15 cellular contexts compared by ENCODE assay signal in genomic region chr11:2913029-2913431, GRCh38. TPM values are rescaled to one million over a fixed set of nuclear protein-coding genes. Genes with fewer than 3 reads are reported as not detected.
DNase-seq lines count a peak whose midpoint lies in the region; ATAC-seq and TF ChIP-seq lines count a peak whose summit lies in the region.
"Had no signal": no experiment of that assay in that cellular context is flagged by ENCODE, and none has a peak within 500 bp of the region (broad histone marks: within the 10 kb centered on the region; RNA-seq: fewer than 3 reads in every experiment).

No MANE protein-coding gene starts in this region.

- H2AFZ ChIP-seq in mammary epithelial cell (ENCODE audit: low read depth, low read length): no peak overlapping the region

- intact Hi-C loops in mammary epithelial cell (cut with micrococcal nuclease) (no loop called here), left lung (cut with DNase I) (no loop called here), vagina (cut with DNase I) (no loop called here)

- H3K9me3 Mint-ChIP-seq in stimulated activated naive CD8-positive, alpha-beta T cell treated with anti-CD3 and anti-CD28 coated beads, Interleukin-15, amount 100 ng/mL, for 72 hours: no peaks in the 10 kb centered on the region
- H3K9me3 Mint-ChIP-seq in natural killer cell treated with Interleukin-12 subunit alpha and Interleukin-12 subunit beta and Interleukin-15 and Interleukin-18, amount 100 ng/mL, for 72 hours: no peaks in the 10 kb centered on the region
- H3K9me3 Mint-ChIP-seq: naive thymus-derived CD8-positive, alpha-beta T cell had no signal

- H3K4me1 ChIP-seq in mammary epithelial cell (ENCODE audit: insufficient read depth, low read length): peaks cover 37% of the 10 kb centered on the region
- peaks cover 9 to 11% of the 10 kb centered on the region in 2 donors for H3K4me1 ChIP-seq in left lung
- H3K4me1 ChIP-seq in vagina: peaks cover 42% of the 10 kb centered on the region

- dilution Hi-C loops in mammary epithelial cell (cut with HindIII; ENCODE audit: low sequenced_read_pairs): no loop called here

- CTCF ChIA-PET in mammary epithelial cell (lab: Charles Lee; ENCODE audit: low non-redundant PET): no interaction called here

- peaks cover 23% of the 10 kb centered on the region for H3K4me1 Mint-ChIP-seq in stimulated activated naive CD8-positive, alpha-beta T cell treated with anti-CD3 and anti-CD28 coated beads, Interleukin-15, amount 100 ng/mL, for 72 hours
- peaks cover 0 to 11% of the 10 kb centered on the region in 2 donors for H3K4me1 Mint-ChIP-seq in natural killer cell treated with Interleukin-12 subunit alpha and Interleukin-12 subunit beta and Interleukin-15 and Interleukin-18, amount 100 ng/mL, for 72 hours (ENCODE audit: low read depth in 2 of 2)

- H3K9me3 ChIP-seq in mammary epithelial cell (replicated peaks; ENCODE audit: insufficient read depth, low read length) (no peaks in the 10 kb centered on the region), left lung (no peaks in the 10 kb centered on the region), vagina (no peaks in the 10 kb centered on the region)
- H3K9me3 ChIP-seq: heart right ventricle, thoracic aorta had no signal

- H3K4me3 ChIP-seq in mammary epithelial cell (replicated peaks in 1 of 3; ENCODE audit: insufficient read depth in 1 of 3, low read depth in 2 of 3, low read length in 3 of 3) (peak overlapping the region in 1 of 3 experiments; percentile 7), left lung (no peak overlapping the region), vagina (no peak overlapping the region)
- H3K4me3 ChIP-seq: heart right ventricle, thoracic aorta had no signal

- TF ChIP-seq POLR2A in vagina (IDR thresholded peaks at IDR 0.05): no peak

- H3K9ac ChIP-seq in mammary epithelial cell (ENCODE audit: insufficient read depth, low read length): no peak overlapping the region

- H3K27ac ChIP-seq in mammary epithelial cell (ENCODE audit: insufficient read depth, low read depth, low read length) (no peak overlapping the region), left lung (peak overlapping the region; percentile 28 to 55), vagina (peak overlapping the region; percentile 18)
- H3K27ac ChIP-seq: thoracic aorta had no signal

- no peaks in the 10 kb centered on the region for H3K27me3 ChIP-seq in mammary epithelial cell (ENCODE audit: insufficient read depth, low read length)
- H3K27me3 ChIP-seq in left lung: peaks cover 0 to 13% of the 10 kb centered on the region in 2 donors
- no peaks in the 10 kb centered on the region for H3K27me3 ChIP-seq in vagina

- H3K27ac Mint-ChIP-seq in stimulated activated naive CD8-positive, alpha-beta T cell treated with anti-CD3 and anti-CD28 coated beads, Interleukin-15, amount 100 ng/mL, for 72 hours: peak overlapping the region in 1 of 2 donors; percentile 72
- H3K27ac Mint-ChIP-seq in natural killer cell treated with Interleukin-12 subunit alpha and Interleukin-12 subunit beta and Interleukin-15 and Interleukin-18, amount 100 ng/mL, for 72 hours: no peak overlapping the region

- DNase-seq in stimulated activated naive CD8-positive, alpha-beta T cell treated with anti-CD3 and anti-CD28 coated beads, Interleukin-15, amount 100 ng/mL, for 72 hours: no peak
- no peak for DNase-seq in stimulated activated naive CD8-positive, alpha-beta T cell treated with anti-CD3 and anti-CD28 coated beads, Interleukin-15, Interleukin-2, amounts not matched to agents 100 U/mL and 50 U/mL, for 24 hours
- DNase-seq in mammary epithelial cell (no peak), left lung (no peak), vagina (ENCODE audit: extremely low spot score in 2 of 2) (no peak), left lobe of liver (ENCODE audit: low spot score) (no peak)
- no peak for DNase-seq in natural killer cell treated with Interleukin-12 subunit alpha and Interleukin-12 subunit beta and Interleukin-15 and Interleukin-18, amount 100 ng/mL, for 72 hours (ENCODE audit: low spot score)
- DNase-seq: central memory CD4-positive, alpha-beta T cell; heart right ventricle; KG1; naive thymus-derived CD8-positive, alpha-beta T cell; NCI-H446 treated with DMSO at 0.1 percent for 48 hours; stimulated activated CD4-positive, alpha-beta T cell treated with anti-CD3 and anti-CD28 coated beads, Interleukin-2, amount 100 ng/mL, for 24 hours had no signal

- peak; percentile 8 for ATAC-seq in stimulated activated naive CD8-positive, alpha-beta T cell treated with anti-CD3 and anti-CD28 coated beads, Interleukin-15, amount 100 ng/mL, for 72 hours
- no peak for ATAC-seq in stimulated activated naive CD8-positive, alpha-beta T cell treated with anti-CD3 and anti-CD28 coated beads, Interleukin-15, Interleukin-2, amounts not matched to agents 100 U/mL and 50 U/mL, for 24 hours
- ATAC-seq in left lung (peak; percentile 20), HG03460 (IDR thresholded peaks at IDR 0.05; ENCODE audit: unreplicated experiment) (no peak), left lobe of liver (no peak)
- ATAC-seq in natural killer cell treated with Interleukin-12 subunit alpha and Interleukin-12 subunit beta and Interleukin-15 and Interleukin-18, amount 100 ng/mL, for 72 hours: no peak

- no peak overlapping the region for H3K4me3 Mint-ChIP-seq in stimulated activated naive CD8-positive, alpha-beta T cell treated with anti-CD3 and anti-CD28 coated beads, Interleukin-15, amount 100 ng/mL, for 72 hours
- no peak overlapping the region for H3K4me3 Mint-ChIP-seq in natural killer cell treated with Interleukin-12 subunit alpha and Interleukin-12 subunit beta and Interleukin-15 and Interleukin-18, amount 100 ng/mL, for 72 hours

- peak overlapping the region; percentile 70 for H3K4me2 ChIP-seq in mammary epithelial cell (ENCODE audit: insufficient read depth, low read depth, low read length)

- 51% methylated on average over 10 of the region's 12 CpGs for WGBS in mammary epithelial cell (ENCODE audit: low coverage, missing lambda C conversion rate)

- H3K36me3 Mint-ChIP-seq in natural killer cell treated with Interleukin-12 subunit alpha and Interleukin-12 subunit beta and Interleukin-15 and Interleukin-18, amount 100 ng/mL, for 72 hours: no peaks in the 10 kb centered on the region
- H3K36me3 Mint-ChIP-seq: naive thymus-derived CD8-positive, alpha-beta T cell had no signal

- H3K27me3 Mint-ChIP-seq in stimulated activated naive CD8-positive, alpha-beta T cell treated with anti-CD3 and anti-CD28 coated beads, Interleukin-15, amount 100 ng/mL, for 72 hours: peaks cover 15% of the 10 kb centered on the region
- H3K27me3 Mint-ChIP-seq in natural killer cell treated with Interleukin-12 subunit alpha and Interleukin-12 subunit beta and Interleukin-15 and Interleukin-18, amount 100 ng/mL, for 72 hours: no peaks in the 10 kb centered on the region
- H3K27me3 Mint-ChIP-seq: naive thymus-derived CD8-positive, alpha-beta T cell had no signal

- TF ChIP-seq CTCF in mammary epithelial cell (conservative IDR thresholded peaks at IDR 0.05 in 1 of 2, IDR thresholded peaks at IDR 0.05 in 1 of 2; ENCODE audit: extremely low read depth in 1 of 2, insufficient read depth in 1 of 2, low read depth in 1 of 2, low read length in 2 of 2) (no peak), left lung (IDR thresholded peaks at IDR 0.05) (no peak), vagina (IDR thresholded peaks at IDR 0.05) (no peak)

- H3K36me3 ChIP-seq in mammary epithelial cell (ENCODE audit: insufficient read depth, low read length) (no peaks in the 10 kb centered on the region), left lung (no peaks in the 10 kb centered on the region), vagina (no peaks in the 10 kb centered on the region)
- H3K36me3 ChIP-seq: heart right ventricle, thoracic aorta had no signal

- in situ Hi-C loops in mammary epithelial cell (cut with MboI; ENCODE audit: low sequenced_read_pairs in 2 of 2): no loop called here

- BruUV-seq in mammary epithelial cell (replicated peaks; lab: Mats Ljungman, UMichigan): no TSS peak

- H3K79me2 ChIP-seq in mammary epithelial cell (ENCODE audit: insufficient read depth, low read length): no peaks in the 10 kb centered on the region

- H4K20me1 ChIP-seq in mammary epithelial cell (ENCODE audit: insufficient read depth, low read length): no peaks in the 10 kb centered on the region

RNA-seq across cellular contexts. Expression of gene PHLDA2, which starts 16.2 kb away (rescaled TPM):
- total RNA-seq in mammary epithelial cell: 100 to 1,000 TPM in 1 of 2 donors, 1 to 10 TPM in 1; 9.5 to 164 TPM
- 81.0 TPM for polyA plus RNA-seq in mammary epithelial cell
- polyA minus RNA-seq in mammary epithelial cell: 23.0 TPM
- total RNA-seq in left lung: 10 to 100 TPM; 28.3 to 50.0 TPM
- total RNA-seq in vagina: 43.5 TPM
- total RNA-seq in left lobe of liver: 1.3 TPM
- 1 to 10 TPM; 3.0 to 4.5 TPM for total RNA-seq in natural killer cell treated with Interleukin-12 subunit alpha and Interleukin-12 subunit beta and Interleukin-15 and Interleukin-18, amount 100 ng/mL, for 72 hours
- polyA plus RNA-seq: naive thymus-derived CD8-positive, alpha-beta T cell had no signal

RNA-seq across cellular contexts. Expression of gene CDKN1C, which starts 27.5 kb away (rescaled TPM):
- total RNA-seq in mammary epithelial cell (under 1 TPM; 0.38 to 0.50 TPM), left lung (10 to 100 TPM; 18.0 to 31.7 TPM), vagina (67.3 TPM), left lobe of liver (8.4 TPM)
- 0.08 TPM for polyA plus RNA-seq in mammary epithelial cell
- not detected for polyA minus RNA-seq in mammary epithelial cell
- 1 to 10 TPM; 1.2 to 2.0 TPM for total RNA-seq in natural killer cell treated with Interleukin-12 subunit alpha and Interleukin-12 subunit beta and Interleukin-15 and Interleukin-18, amount 100 ng/mL, for 72 hours

Comparison
In these comparisons a context has a peak if more than half of its experiments do, and no peak if none do; other contexts are left out.
1. ATAC-seq: peak in stimulated activated naive CD8-positive, alpha-beta T cell treated with anti-CD3 and anti-CD28 coated beads, Interleukin-15, amount 100 ng/mL, for 72 hours (single experiment) and left lung (single experiment); none in stimulated activated naive CD8-positive, alpha-beta T cell treated with anti-CD3 and anti-CD28 coated beads, Interleukin-15, Interleukin-2, amounts not matched to agents 100 U/mL and 50 U/mL, for 24 hours (single experiment), HG03460 (single experiment), left lobe of liver (single experiment) and natural killer cell treated with Interleukin-12 subunit alpha and Interleukin-12 subunit beta and Interleukin-15 and Interleukin-18, amount 100 ng/mL, for 72 hours (0 of 2).